20 cellular contexts compared by ENCODE assay signal in genomic region chr12:89305373-89305772, GRCh38.
"Had no signal": no experiment of that assay in that cellular context is flagged by ENCODE, and none has a peak within 500 bp of the region (broad histone marks: within the 10 kb centered on the region; RNA-seq: fewer than 3 reads in every experiment).

No MANE protein-coding gene starts in this region.

- DNase-seq: activated CD4-positive, alpha-beta T cell treated with anti-CD3 and anti-CD28 coated beads for 1 hour; activated CD4-positive, alpha-beta T cell treated with anti-CD3 and anti-CD28 coated beads, Interleukin-2, amount 50 U/mL, for 48 hours; activated CD8-positive, alpha-beta memory T cell treated with anti-CD3 and anti-CD28 coated beads, Interleukin-2, amount 10 ng/mL, durations not matched to agents 7 days and 5 days; activated naive CD4-positive, alpha-beta T cell treated with anti-CD3 and anti-CD28 coated beads for 36 hours; activated naive CD8-positive, alpha-beta T cell treated with anti-CD3 and anti-CD28 coated beads, Interleukin-2, amount 50 U/mL, for 24 hours; activated T-cell treated with anti-CD3 and anti-CD28 coated beads, Interleukin-2, amount 50 U/mL, for 1 hour; dorsolateral prefrontal cortex; endodermal cell; erythroblast; gastrocnemius medialis; heart left ventricle; immature natural killer cell; nephron progenitor cell; ovary; stimulated activated CD4-positive, alpha-beta T cell treated with anti-CD3 and anti-CD28 coated beads, Interleukin-1b, Interleukin-23, amount 100 ng/mL, for 48 hours; stimulated activated naive CD8-positive, alpha-beta T cell treated with anti-CD3 and anti-CD28 coated beads, Interleukin-15, amount 100 ng/mL, for 72 hours; T-helper 9 cell; testis; upper lobe of right lung had no signal

- FAIRE-seq: astrocyte had no signal
